Comparison of ENCODE assay signal across 15 cellular contexts in genomic region chr10:73850205-73850604, GRCh38. TPM values are rescaled to one million over a fixed set of nuclear protein-coding genes. Genes with fewer than 3 reads are reported as not detected.
DNase-seq lines count a peak whose midpoint lies in the region; ATAC-seq and TF ChIP-seq lines count a peak whose summit lies in the region.
"Had no signal": no experiment of that assay in that cellular context is flagged by ENCODE, and none has a peak within 500 bp of the region (broad histone marks: within the 10 kb centered on the region; RNA-seq: fewer than 3 reads in every experiment).

No MANE protein-coding gene starts in this region.

- no peak for DNase-seq in CD14-positive monocyte (ENCODE audit: low spot score)
- DNase-seq in RWPE1 (ENCODE audit: low spot score): no peak
- no peak for DNase-seq in lower lobe of right lung
- no peak for DNase-seq in GM20000 (ENCODE audit: low spot score)
- DNase-seq in posterior vena cava (ENCODE audit: low spot score): no peak
- no peak for DNase-seq in NCI-H1105 (lab: John Stamatoyannopoulos, UW)
- DNase-seq in stimulated activated naive CD4-positive, alpha-beta T cell treated with Interleukin-2 at 50 U/mL for 16 hours (lab: John Stamatoyannopoulos, UW): no peak
- DNase-seq: activated CD4-positive, CD25-positive, alpha-beta regulatory T cell; GF-D8; NCI-H446; SHP77; T-helper 2 cell had no signal

- peaks cover 0 to 2% (median 0%) of the 10 kb centered on the region in 7 donors for H3K9me3 Mint-ChIP-seq in CD14-positive monocyte
- H3K9me3 Mint-ChIP-seq: stimulated activated naive CD8-positive, alpha-beta T cell treated with anti-CD3 and anti-CD28 coated beads, Interleukin-15, Interleukin-2, amounts not matched to agents 100 ng/mL and 50 ng/mL, for 24 hours had no signal

- no peak for ATAC-seq in lower lobe of right lung

- H3K36me3 ChIP-seq in lower lobe of right lung: peaks cover 75% of the 10 kb centered on the region

- peaks cover 19% of the 10 kb centered on the region for H3K4me1 Mint-ChIP-seq in CD14-positive monocyte

- H3K4me3 Mint-ChIP-seq in CD14-positive monocyte: no peak overlapping the region
- H3K4me3 Mint-ChIP-seq: stimulated activated naive CD8-positive, alpha-beta T cell treated with anti-CD3 and anti-CD28 coated beads, Interleukin-15, Interleukin-2, amounts not matched to agents 100 ng/mL and 50 ng/mL, for 24 hours had no signal

- H3K4me3 ChIP-seq in lower lobe of right lung (no peak overlapping the region), skin epidermis (no peak overlapping the region)

- POLR2A ChIA-PET in RWPE1 (lab: Yijun Ruan, JAX; ENCODE audit: low non-redundant PET): interaction anchor here (0.6 kb wide), 1 partner anchor 30 kb away, joined by 3 read pairs; no protein-coding TSS in a partner anchor

- H3K9me3 ChIP-seq in lower lobe of right lung: no peaks in the 10 kb centered on the region

- CTCF ChIA-PET in RWPE1 (lab: Yijun Ruan, JAX): interaction anchor here (0.6 to 7.1 kb wide), 13 partner anchors 9 to 258 kb away, joined by 3 to 37 read pairs (median 5); no protein-coding TSS in a partner anchor

- H3K4me1 ChIP-seq in lower lobe of right lung: peaks cover 20% of the 10 kb centered on the region

- H3K36me3 Mint-ChIP-seq in CD14-positive monocyte: peaks cover 78 to 92% of the 10 kb centered on the region in 2 donors

- intact Hi-C loops in CD14-positive monocyte (cut with micrococcal nuclease): no loop called here
- intact Hi-C loops in lower lobe of right lung (cut with DNase I): no loop called here
- intact Hi-C loops in posterior vena cava (cut with DNase I): no loop called here

- peak overlapping the region in 5 of 7 donors; percentile 14 to 79 (median 65) for H3K27ac Mint-ChIP-seq in CD14-positive monocyte
- H3K27ac Mint-ChIP-seq: progenitor cell of endocrine pancreas had no signal

- H3K27me3 Mint-ChIP-seq in CD14-positive monocyte (ENCODE audit: low read depth in 3 of 3): no peaks in the 10 kb centered on the region
- H3K27me3 Mint-ChIP-seq: progenitor cell of endocrine pancreas; stimulated activated naive CD8-positive, alpha-beta T cell treated with anti-CD3 and anti-CD28 coated beads, Interleukin-15, Interleukin-2, amounts not matched to agents 100 ng/mL and 50 ng/mL, for 24 hours had no signal

- TF ChIP-seq CTCF in CD14-positive monocyte (IDR thresholded peaks at IDR 0.05) (no peak), RWPE1 (conservative IDR thresholded peaks at IDR 0.05; ENCODE audit: low read depth) (no peak), lower lobe of right lung (IDR thresholded peaks at IDR 0.05) (no peak), GM20000 (IDR thresholded peaks at IDR 0.05; ENCODE audit: extremely low read depth, missing control alignments) (no peak)

- H3K27me3 ChIP-seq in lower lobe of right lung (ENCODE audit: low read depth): no peaks in the 10 kb centered on the region

- H3K27ac ChIP-seq in RWPE1 (0 out of 2 replicates have a peak overlapping the region, but pooled peaks have one; percentile 9), lower lobe of right lung (peak overlapping the region; percentile 33), skin epidermis (peak overlapping the region in 14 of 21 experiments; percentile 16 to 70 (median 48))

RNA-seq across cellular contexts. Expression of gene CAMK2G, which starts 24.1 kb away (rescaled TPM):
- polyA plus RNA-seq in CD14-positive monocyte: 1 to 10 TPM; 1.7 to 3.0 TPM
- 38.4 TPM for total RNA-seq in lower lobe of right lung
- 10 to 100 TPM; 70.1 to 78.8 TPM for total RNA-seq in posterior vena cava

RNA-seq across cellular contexts. Expression of gene NDST2, which starts 38.8 kb away (rescaled TPM):
- polyA plus RNA-seq in CD14-positive monocyte: 10 to 100 TPM; 22.7 to 25.6 TPM
- total RNA-seq in lower lobe of right lung (32.3 TPM), posterior vena cava (10 to 100 TPM; 23.4 to 24.4 TPM)
